29 cellular contexts compared by ENCODE assay signal in the genomic region with DNA sequence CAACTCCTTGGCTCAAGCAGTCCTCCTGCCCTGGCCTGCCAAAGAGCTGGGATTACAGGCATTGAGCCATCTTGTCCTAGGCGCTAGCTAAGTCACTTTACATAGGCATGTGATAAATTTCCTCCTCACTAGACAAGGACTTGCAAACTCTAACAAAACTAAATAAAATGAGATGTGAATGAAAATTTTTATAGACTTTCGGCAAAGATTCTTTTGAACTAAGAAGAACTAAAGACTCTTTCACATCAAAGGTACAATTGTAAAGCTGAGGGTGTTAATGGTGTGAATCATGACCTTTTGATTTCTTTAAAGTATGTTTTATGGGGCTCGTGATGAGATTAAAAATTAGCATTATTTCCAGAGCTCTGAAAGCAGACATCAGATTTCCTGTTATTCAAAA.
"Had no signal": no experiment of that assay in that cellular context is flagged by ENCODE, and none has a peak within 500 bp of the region (broad histone marks: within the 10 kb centered on the region; RNA-seq: fewer than 3 reads in every experiment).

No MANE protein-coding gene starts in this region.

- H3K4me3 ChIP-seq: body of pancreas, esophagus muscularis mucosa, gastroesophageal sphincter had no signal

- H3K27ac ChIP-seq: body of pancreas, esophagus muscularis mucosa, foreskin keratinocyte, gastroesophageal sphincter, WERI-Rb-1 had no signal

- ATAC-seq: activated CD4-positive, CD25-positive, alpha-beta regulatory T cell treated with anti-CD3 and anti-CD28 coated beads, Interleukin-2, amount 50 U/mL, for 24 hours; activated CD8-positive, alpha-beta T cell treated with anti-CD3 and anti-CD28 coated beads for 36 hours; activated T-cell treated with anti-CD3 and anti-CD28 coated beads, Interleukin-2, amount 50 U/mL, for 4 hours; activated T-helper 17 cell treated with anti-CD3 and anti-CD28 coated beads, Interleukin-2, amount 50 U/mL, for 72 hours; body of pancreas; effector memory CD8-positive, alpha-beta T cell; foreskin keratinocyte; gastroesophageal sphincter; T-cell; T-helper 17 cell had no signal

- DNase-seq: activated B cell treated with CpG ODN at 0.5 μM for 24 hours; activated CD4-positive, alpha-beta T cell treated with anti-CD3 and anti-CD28 coated beads for 48 hours; activated CD4-positive, alpha-beta T cell treated with anti-CD3 and anti-CD28 coated beads, Interleukin-2, amount 50 U/mL, for 1 hour; activated CD4-positive, alpha-beta T cell treated with anti-CD3 and anti-CD28 coated beads, Interleukin-2, amount 50 U/mL, for 48 hours; activated CD8-positive, alpha-beta memory T cell treated with anti-CD3 and anti-CD28 coated beads for 24 hours; activated CD8-positive, alpha-beta T cell treated with anti-CD3 and anti-CD28 coated beads for 36 hours; activated effector memory CD4-positive, alpha-beta T cell treated with Interleukin-2 at 50 U/mL for 16 hours; activated gamma-delta T cell treated with Interleukin-2 at 50 U/mL for 16 hours; activated naive CD4-positive, alpha-beta T cell treated with anti-CD3 and anti-CD28 coated beads, Interleukin-2, amount 50 U/mL, for 16 hours; activated naive CD4-positive, alpha-beta T cell treated with Interleukin-2 at 50 U/mL for 16 hours; activated T-cell treated with anti-CD3 and anti-CD28 coated beads, Interleukin-2, amount 50 U/mL, for 4 hours; amniotic stem cell; anterior cingulate cortex; body of pancreas; caudate nucleus; cortex of kidney; dermis blood vessel endothelial cell; effector CD4-positive, alpha-beta T cell; effector memory CD8-positive, alpha-beta T cell; erythroblast; foreskin keratinocyte; T-cell; T-helper 17 cell; T1000; WERI-Rb-1 had no signal

- H3K36me3 ChIP-seq: esophagus muscularis mucosa, gastroesophageal sphincter, WERI-Rb-1 had no signal

- H3K4me1 ChIP-seq: body of pancreas, esophagus muscularis mucosa, foreskin keratinocyte, gastroesophageal sphincter had no signal

- H3K27me3 ChIP-seq: body of pancreas, esophagus muscularis mucosa, foreskin keratinocyte, gastroesophageal sphincter had no signal
